In the genomic region with DNA sequence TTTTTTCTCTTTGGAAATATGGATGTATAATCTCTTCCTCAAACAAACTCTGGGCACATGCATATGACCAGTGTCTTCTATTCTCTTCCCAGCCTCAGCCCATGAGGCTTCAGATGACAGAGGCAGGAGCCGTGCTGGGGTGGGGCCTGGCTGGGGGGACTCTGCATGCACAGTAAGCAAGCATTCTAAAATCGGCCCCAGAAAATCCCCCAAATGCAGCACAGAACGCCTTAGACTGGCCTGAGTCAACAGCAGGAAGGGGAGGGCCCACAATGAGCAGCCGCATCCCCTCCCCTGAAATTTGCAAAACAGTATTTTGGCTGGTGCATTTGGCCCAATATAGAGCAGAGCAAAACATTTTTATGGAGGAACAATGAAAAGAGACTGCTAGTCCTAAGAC, we compare ENCODE assay signal across 10 cellular contexts. TPM values are rescaled to one million over a fixed set of nuclear protein-coding genes. Genes with fewer than 3 reads are reported as not detected.
DNase-seq lines count a peak whose midpoint lies in the region; FAIRE-seq and TF ChIP-seq lines count a peak whose summit lies in the region.
"Had no signal": no experiment of that assay in that cellular context is flagged by ENCODE, and none has a peak within 500 bp of the region (broad histone marks: within the 10 kb centered on the region; RNA-seq: fewer than 3 reads in every experiment).

No MANE protein-coding gene starts in this region.

- peak overlapping the region; percentile 43 to 49 for H3K27ac ChIP-seq in ascending aorta
- peak overlapping the region; percentile 5 to 79 (median 62) for H3K27ac ChIP-seq in spleen

- H3K4me1 ChIP-seq in ascending aorta, result peaks cover 6 to 58% of the 10 kb centered on the region in 2 donors
- peaks cover 0 to 95% (median 82%) of the 10 kb centered on the region in 6 donors for H3K4me1 ChIP-seq in spleen

- peaks cover 2% of the 10 kb centered on the region for H3K36me3 Mint-ChIP-seq in chondrocyte (ENCODE audit: low read depth)

- H3K9me3 Mint-ChIP-seq in chondrocyte (ENCODE audit: low read depth), result no peaks in the 10 kb centered on the region

- H3K27ac Mint-ChIP-seq in chondrocyte (ENCODE audit: unreplicated experiment), result no peak overlapping the region

- no peak overlapping the region for H3K4me3 ChIP-seq in ascending aorta
- no peak overlapping the region for H3K4me3 ChIP-seq in spleen

- H3K27me3 ChIP-seq in ascending aorta, result no peaks in the 10 kb centered on the region
- no peaks in the 10 kb centered on the region for H3K27me3 ChIP-seq in spleen (replicated peaks in 1 of 7)

- TF ChIP-seq POLR2A in spleen (IDR thresholded peaks at IDR 0.05), result no peak

- H3K9me3 ChIP-seq in ascending aorta (no peaks in the 10 kb centered on the region), spleen (no peaks in the 10 kb centered on the region)

- H3K27me3 Mint-ChIP-seq in chondrocyte (ENCODE audit: low read depth), result no peaks in the 10 kb centered on the region

- intact Hi-C loops in ascending aorta (cut with DNase I), result no loop called here
- intact Hi-C loops in spleen (cut with DNase I; ENCODE audit: low total_unique reads), result no loop called here

- no peak overlapping the region for H3K4me3 Mint-ChIP-seq in chondrocyte (ENCODE audit: unreplicated experiment)

- TF ChIP-seq CTCF in ascending aorta (IDR thresholded peaks at IDR 0.05), result no peak
- TF ChIP-seq CTCF in spleen (IDR thresholded peaks at IDR 0.05 in 8 of 11, conservative IDR thresholded peaks at IDR 0.05 in 3 of 11), result no peak
- no peak for TF ChIP-seq CTCF in chondrocyte (IDR thresholded peaks at IDR 0.05)

- H3K4me1 Mint-ChIP-seq in chondrocyte (ENCODE audit: low read depth), result peaks cover 14% of the 10 kb centered on the region

- no peaks in the 10 kb centered on the region for H3K36me3 ChIP-seq in ascending aorta
- peaks cover 0 to 32% (median 3%) of the 10 kb centered on the region in 6 donors for H3K36me3 ChIP-seq in spleen

- FAIRE-seq in GM19239 (lab: Jason Lieb, UNC), result peak; percentile 47
- FAIRE-seq: colon had no signal

- no peak for DNase-seq in GM19239 (ENCODE audit: insufficient read length, low spot score)
- DNase-seq in NAMALWA (ENCODE audit: low spot score), result peak; percentile 54
- no peak for DNase-seq in ascending aorta (ENCODE audit: low spot score in 2 of 2)
- no peak for DNase-seq in spleen
- DNase-seq in chondrocyte (ENCODE audit: low spot score), result no peak
- DNase-seq in DMS153 treated with DMSO at 0.1 percent for 48 hours (lab: John Stamatoyannopoulos, UW; ENCODE audit: unreplicated experiment), result no peak
- no peak for DNase-seq in activated CD4-positive, CD25-positive, alpha-beta regulatory T cell treated with anti-CD3 and anti-CD28 coated beads, Interleukin-2, amount 50 U/mL, for 72 hours
- DNase-seq in DMS79 (lab: John Stamatoyannopoulos, UW), result no peak
- DNase-seq: retina had no signal

- 11 to 31% (median 19%) methylated on average over 4 of the region's 4 CpGs for WGBS in spleen, 5 donors

RNA-seq across cellular contexts. Expression of gene ITPKB, which starts 47.8 kb away (rescaled TPM):
- 27.5 TPM for total RNA-seq in ascending aorta
- total RNA-seq in spleen, result 10 to 100 TPM; 51.1 to 74.6 (median 68.2) TPM
- polyA plus RNA-seq in spleen, result 10 to 100 TPM in 2 of 3 donors, 1 to 10 TPM in 1; 8.5 to 24.4 (median 11.8) TPM
- total RNA-seq in chondrocyte, result 13.3 to 13.7 TPM (median 13.4 TPM) in 3 replicates
